Comparison of ENCODE assay signal across 11 cellular contexts in genomic region chr13:114101831-114102520, GRCh38. TPM values are rescaled to one million over a fixed set of nuclear protein-coding genes. Genes with fewer than 3 reads are reported as not detected.
DNase-seq lines count a peak whose midpoint lies in the region; ATAC-seq and TF ChIP-seq lines count a peak whose summit lies in the region.
"Had no signal": no experiment of that assay in that cellular context is flagged by ENCODE, and none has a peak within 500 bp of the region (broad histone marks: within the 10 kb centered on the region; RNA-seq: fewer than 3 reads in every experiment).

No MANE protein-coding gene starts in this region.

- H3K9me3 ChIP-seq in HEK293 (ENCODE audit: control insufficient read depth, insufficient read depth, low read depth, low read length) (no peaks in the 10 kb centered on the region), left ventricle myocardium inferior (replicated peaks) (no peaks in the 10 kb centered on the region), gastrocnemius medialis (no peaks in the 10 kb centered on the region)

- ATAC-seq in activated T-cell treated with anti-CD3 and anti-CD28 coated beads, Interleukin-2, amount 50 U/mL, for 4 hours = no peak
- ATAC-seq in gastrocnemius medialis (no peak), HG03354 (IDR thresholded peaks at IDR 0.05; ENCODE audit: poor library complexity, severe bottlenecking, unreplicated experiment) (no peak), HG03442 (IDR thresholded peaks at IDR 0.05; ENCODE audit: unreplicated experiment) (no peak)

- POLR2A ChIA-PET in HEK293 (lab: Yijun Ruan, JAX) = no interaction called here

- H3K27me3 ChIP-seq in left ventricle myocardium inferior (ENCODE audit: low read depth) (no peaks in the 10 kb centered on the region), gastrocnemius medialis (no peaks in the 10 kb centered on the region)

- in situ Hi-C loops in gastrocnemius medialis (cut with MboI; ENCODE audit: low sequenced_read_pairs in 4 of 4) = no loop called here

- no peaks in the 10 kb centered on the region for H3K9me3 Mint-ChIP-seq in activated T-cell treated with anti-CD3 and anti-CD28 coated beads, Interleukin-2, amount 50 U/mL, for 4 hours

- peak; percentile 1 for DNase-seq in activated T-cell treated with anti-CD3 and anti-CD28 coated beads, Interleukin-2, amount 50 U/mL, for 4 hours
- DNase-seq in left ventricle myocardium inferior (no peak), gastrocnemius medialis (peak in 1 of 2 donors; percentile 23), globus pallidus (ENCODE audit: low spot score) (no peak), NCI-H345 treated with DMSO at 0.1 percent for 48 hours (lab: John Stamatoyannopoulos, UW; ENCODE audit: unreplicated experiment) (no peak)
- DNase-seq: DMS 273 treated with DMSO at 0.1 percent for 48 hours, NCI-H748 treated with DMSO at 0.1 percent for 48 hours, T-helper 1 cell had no signal

- no peak overlapping the region for H3K27ac ChIP-seq in HEK293 (ENCODE audit: extremely low read depth, low read depth, low read length)
- peak overlapping the region; percentile 73 for H3K27ac ChIP-seq in left ventricle myocardium inferior (replicated peaks)
- H3K27ac ChIP-seq in gastrocnemius medialis = peak overlapping the region; percentile 59 to 78 (median 68)

- H3K4me3 ChIP-seq in HEK293 (ENCODE audit: low read depth, low read length) = no peak overlapping the region
- no peak overlapping the region for H3K4me3 ChIP-seq in left ventricle myocardium inferior
- H3K4me3 ChIP-seq in gastrocnemius medialis = no peak overlapping the region

- no peaks in the 10 kb centered on the region for H3K27me3 Mint-ChIP-seq in activated T-cell treated with anti-CD3 and anti-CD28 coated beads, Interleukin-2, amount 50 U/mL, for 4 hours (ENCODE audit: low read depth)

- H3K4me1 ChIP-seq in HEK293 (ENCODE audit: control insufficient read depth, insufficient read depth, low read length) = no peaks in the 10 kb centered on the region
- peaks cover 38% of the 10 kb centered on the region for H3K4me1 ChIP-seq in left ventricle myocardium inferior
- H3K4me1 ChIP-seq in gastrocnemius medialis = peaks cover 40 to 55% of the 10 kb centered on the region in 2 donors

- no peak overlapping the region for H3K4me3 Mint-ChIP-seq in activated T-cell treated with anti-CD3 and anti-CD28 coated beads, Interleukin-2, amount 50 U/mL, for 4 hours

- TF ChIP-seq POLR2A in gastrocnemius medialis (IDR thresholded peaks at IDR 0.05) = no peak

- H3K36me3 ChIP-seq in HEK293 (ENCODE audit: control insufficient read depth in 2 of 2, insufficient read depth in 1 of 2, low read length in 2 of 2) (no peaks in the 10 kb centered on the region), left ventricle myocardium inferior (no peaks in the 10 kb centered on the region), gastrocnemius medialis (no peaks in the 10 kb centered on the region)

- CTCF ChIA-PET in HEK293 (lab: Yijun Ruan, JAX) = interaction anchor here (0.6 kb wide), 1 partner anchor 80 kb away, joined by 4 read pairs; no protein-coding TSS in a partner anchor

- H3K36me3 Mint-ChIP-seq in activated T-cell treated with anti-CD3 and anti-CD28 coated beads, Interleukin-2, amount 50 U/mL, for 4 hours (ENCODE audit: insufficient read depth) = peaks cover 9% of the 10 kb centered on the region

- H3K4me1 Mint-ChIP-seq in activated T-cell treated with anti-CD3 and anti-CD28 coated beads, Interleukin-2, amount 50 U/mL, for 4 hours (ENCODE audit: low read depth) = peaks cover 66% of the 10 kb centered on the region

- intact Hi-C loops in left ventricle myocardium inferior (cut with micrococcal nuclease) (no loop called here), gastrocnemius medialis (cut with DNase I; ENCODE audit: low total_unique reads) (loop anchor here (2.0 kb wide), 1 partner anchor 37 kb away; no protein-coding TSS in a partner anchor)

- TF ChIP-seq CTCF in HEK293 (tag by site-specific recombination; IDR thresholded peaks at IDR 0.05) (no peak), left ventricle myocardium inferior (IDR thresholded peaks at IDR 0.05; ENCODE audit: borderline replicate concordance) (no peak), gastrocnemius medialis (IDR thresholded peaks at IDR 0.05 in 4 of 5, conservative IDR thresholded peaks at IDR 0.05 in 1 of 5) (no peak)

TF ChIP-seq in HEK293, 187 proteins besides CTCF, POLR2A, EP300 and RAD21:
- TF ChIP-seq SP2 (tag by site-specific recombination; IDR thresholded peaks at IDR 0.05) (peak; percentile 22; the same call in 1 of the 2 replicates), ZNF211 (tag by site-specific recombination; IDR thresholded peaks at IDR 0.05; ENCODE audit: low read depth) (no peak), EGR2 (tag by site-specific recombination; IDR thresholded peaks at IDR 0.05; ENCODE audit: low read depth) (peak; percentile 68), ZFHX2 (tag by site-specific recombination; conservative IDR thresholded peaks at IDR 0.05) (peak; percentile 61)

RNA-seq across cellular contexts. Expression of gene RASA3, which starts 30.4 kb away (rescaled TPM):
- 10 to 100 TPM; 23.7 to 28.7 (median 26.6) TPM for total RNA-seq in activated T-cell treated with anti-CD3 and anti-CD28 coated beads, Interleukin-2, amount 50 U/mL, for 4 hours
- total RNA-seq in left ventricle myocardium inferior (9.5 TPM), gastrocnemius medialis (10 to 100 TPM in 2 of 4 donors, 1 to 10 TPM in 2; 3.4 to 22.2 (median 10.8) TPM)
